ENCODE assay signal across 27 cellular contexts in the genomic region with DNA sequence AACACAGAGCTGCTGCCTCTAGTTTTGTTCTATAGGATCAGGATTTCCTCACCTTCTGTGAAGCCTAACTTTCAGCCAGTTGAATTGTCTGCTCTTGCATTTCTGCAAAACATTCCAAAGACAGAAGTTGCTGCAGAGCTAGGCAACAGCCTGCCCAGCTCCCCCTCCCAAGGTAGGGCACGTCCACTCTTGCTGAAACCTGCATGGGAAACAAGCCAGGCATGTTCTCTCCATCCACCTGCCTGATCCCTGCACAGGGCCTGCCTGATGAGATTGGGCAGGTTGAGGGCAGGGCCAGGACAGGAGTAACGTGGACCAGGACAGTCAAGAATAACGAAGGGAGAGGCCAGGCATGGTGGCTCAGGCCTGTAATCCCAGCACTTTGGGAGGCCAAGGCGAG.
"Had no signal": no experiment of that assay in that cellular context is flagged by ENCODE, and none has a peak within 500 bp of the region (broad histone marks: within the 10 kb centered on the region; RNA-seq: fewer than 3 reads in every experiment).

No MANE protein-coding gene starts in this region.

- H3K9me3 Mint-ChIP-seq: activated T-cell treated with anti-CD3 and anti-CD28 coated beads, Interleukin-2, amount 50 U/mL, for 4 hours; activated T-helper 2 cell treated with anti-CD3 and anti-CD28 coated beads, Interferon-gamma antibody, Interleukin-2, Interleukin-4, amounts not matched to agents 10 μg/mL and 5 μg/mL and 100 μg/mL, durations not matched to agents 14 hours and 24 hours and 36 hours; effector memory CD8-positive, alpha-beta T cell; immature natural killer cell; naive thymus-derived CD8-positive, alpha-beta T cell; T-helper 1 cell treated with Interleukin-12 subunit alpha and Interleukin-12 subunit beta and Interleukin-4 antibody, amounts not matched to agents 30 μg/mL and 1 μg/mL, for 36 hours had no signal

- H3K4me3 ChIP-seq: adrenal gland, ascending aorta, colonic mucosa, dorsolateral prefrontal cortex, left lung, lung, spleen, upper lobe of left lung had no signal

- H3K4me1 Mint-ChIP-seq: immature natural killer cell had no signal

- H3K36me3 Mint-ChIP-seq: activated naive CD8-positive, alpha-beta T cell; immature natural killer cell; naive thymus-derived CD8-positive, alpha-beta T cell had no signal

- H3K4me3 Mint-ChIP-seq: activated naive CD8-positive, alpha-beta T cell; activated T-cell treated with anti-CD3 and anti-CD28 coated beads, Interleukin-2, amount 50 U/mL, for 4 hours; effector memory CD8-positive, alpha-beta T cell; immature natural killer cell; naive thymus-derived CD8-positive, alpha-beta T cell; T-helper 1 cell treated with Interleukin-12 subunit alpha and Interleukin-12 subunit beta and Interleukin-4 antibody, amounts not matched to agents 30 μg/mL and 1 μg/mL, for 36 hours had no signal

- H3K27ac ChIP-seq: adrenal gland, ascending aorta, brain microvascular endothelial cell, colonic mucosa, left lung, spleen, upper lobe of left lung had no signal

- H3K27ac Mint-ChIP-seq: activated naive CD8-positive, alpha-beta T cell; activated T-helper 2 cell treated with anti-CD3 and anti-CD28 coated beads, Interferon-gamma antibody, Interleukin-2, Interleukin-4, amounts not matched to agents 10 μg/mL and 5 μg/mL and 100 μg/mL, durations not matched to agents 14 hours and 24 hours and 36 hours; effector memory CD8-positive, alpha-beta T cell; immature natural killer cell; naive thymus-derived CD8-positive, alpha-beta T cell; progenitor cell of endocrine pancreas; T-helper 1 cell treated with Interleukin-12 subunit alpha and Interleukin-12 subunit beta and Interleukin-4 antibody, amounts not matched to agents 30 μg/mL and 1 μg/mL, for 36 hours had no signal

- DNase-seq: activated CD4-positive, alpha-beta T cell treated with anti-CD3 and anti-CD28 coated beads for 4 hours; activated CD4-positive, alpha-beta T cell treated with anti-CD3 and anti-CD28 coated beads, Interleukin-2, amount 50 U/mL, for 48 hours; activated CD4-positive, CD25-positive, alpha-beta regulatory T cell; activated CD8-positive, alpha-beta memory T cell treated with anti-CD3 and anti-CD28 coated beads, Interleukin-2, amount 50 U/mL, for 48 hours; activated naive CD4-positive, alpha-beta T cell; activated T-cell treated with anti-CD3 and anti-CD28 coated beads, Interleukin-2, amount 50 U/mL, for 4 hours; adrenal gland; brain microvascular endothelial cell; colonic mucosa; dorsolateral prefrontal cortex; effector memory CD8-positive, alpha-beta T cell; foreskin fibroblast; immature natural killer cell; kidney glomerular epithelial cell; left lung; naive thymus-derived CD8-positive, alpha-beta T cell; spleen; stimulated activated CD4-positive, alpha-beta T cell treated with anti-CD3 and anti-CD28 coated beads, Interleukin-4, amount 100 ng/mL, for 1 hour; stimulated activated naive CD4-positive, alpha-beta T cell; T1000; upper lobe of left lung had no signal

- H3K27me3 ChIP-seq: adrenal gland, ascending aorta, brain microvascular endothelial cell, colonic mucosa, dorsolateral prefrontal cortex, left lung, spleen, upper lobe of left lung had no signal

- H3K4me1 ChIP-seq: adrenal gland, ascending aorta, colonic mucosa had no signal

- H3K27me3 Mint-ChIP-seq: progenitor cell of endocrine pancreas had no signal

- H3K9me3 ChIP-seq: adrenal gland, ascending aorta, colonic mucosa, left lung, spleen, upper lobe of left lung had no signal
